1 cellular context compared by ENCODE assay signal in genomic region chr9:129778469-129778868, GRCh38.
TF ChIP-seq lines count a peak whose summit lies in the region.

No MANE protein-coding gene starts in this region.

TF ChIP-seq in HepG2, 621 proteins besides CTCF, POLR2A, EP300 and RAD21:
- TF ChIP-seq ZKSCAN5 (CRISPR knock-in tag; IDR thresholded peaks at IDR 0.05) (no peak), ZNF121 (CRISPR knock-in tag; IDR thresholded peaks at IDR 0.05) (peak; percentile 30; the same call in 1 of the 2 replicates)
